In genomic region chr5:100252944-100253343, GRCh38 we compare ENCODE assay signal across 37 cellular contexts.
"Had no signal": no experiment of that assay in that cellular context is flagged by ENCODE, and none has a peak within 500 bp of the region (broad histone marks: within the 10 kb centered on the region; RNA-seq: fewer than 3 reads in every experiment).

No MANE protein-coding gene starts in this region.

- H3K4me3 Mint-ChIP-seq: activated naive CD4-positive, alpha-beta T cell treated with anti-CD3 and anti-CD28 coated beads for 36 hours; activated naive CD4-positive, alpha-beta T cell treated with anti-CD3 and anti-CD28 coated beads, Interleukin-2, amount 10 ng/mL, durations not matched to agents 7 days and 5 days; activated naive CD4-positive, alpha-beta T cell treated with anti-CD3 and anti-CD28 coated beads, Interleukin-2, amount 50 U/mL, for 24 hours; activated naive CD8-positive, alpha-beta T cell; activated naive CD8-positive, alpha-beta T cell treated with anti-CD3 and anti-CD28 coated beads for 36 hours; activated naive CD8-positive, alpha-beta T cell treated with anti-CD3 and anti-CD28 coated beads, Interleukin-2, amount 10 ng/mL, durations not matched to agents 7 days and 5 days; activated naive CD8-positive, alpha-beta T cell treated with anti-CD3 and anti-CD28 coated beads, Interleukin-2, amount 50 U/mL, for 24 hours; activated T-cell treated with anti-CD3 and anti-CD28 coated beads, Interleukin-2, amount 50 U/mL, for 4 hours; activated T-cell treated with anti-CD3 and anti-CD28 coated beads, Interleukin-2, amount 50 U/mL, for 72 hours; activated T-helper 1 cell treated with anti-CD3 and anti-CD28 coated beads, Interleukin-12 subunit alpha, Interleukin-12 subunit beta, Interleukin-2, Interleukin-4 antibody, amounts not matched to agents 30 ng/mL and 10 ng/mL and 1 ng/mL, durations not matched to agents 14 hours and 24 hours and 36 hours; activated T-helper 17 cell treated with anti-CD3 and anti-CD28 coated beads, Interleukin-2, amount 50 U/mL, for 72 hours; brain; central memory CD8-positive, alpha-beta T cell had no signal

- H3K27ac Mint-ChIP-seq: activated naive CD4-positive, alpha-beta T cell treated with anti-CD3 and anti-CD28 coated beads for 36 hours; activated naive CD4-positive, alpha-beta T cell treated with anti-CD3 and anti-CD28 coated beads, Interleukin-2, amount 10 ng/mL, durations not matched to agents 7 days and 5 days; activated naive CD4-positive, alpha-beta T cell treated with anti-CD3 and anti-CD28 coated beads, Interleukin-2, amount 50 U/mL, for 24 hours; activated naive CD4-positive, alpha-beta T cell treated with anti-CD3 and anti-CD28 coated beads, Interleukin-2, amount 50 U/mL, for 72 hours; activated naive CD8-positive, alpha-beta T cell; activated naive CD8-positive, alpha-beta T cell treated with anti-CD3 and anti-CD28 coated beads for 36 hours; activated naive CD8-positive, alpha-beta T cell treated with anti-CD3 and anti-CD28 coated beads, Interleukin-2, amount 10 ng/mL, durations not matched to agents 7 days and 5 days; activated naive CD8-positive, alpha-beta T cell treated with anti-CD3 and anti-CD28 coated beads, Interleukin-2, amount 50 U/mL, for 24 hours; activated T-cell treated with anti-CD3 and anti-CD28 coated beads, Interleukin-2, amount 50 U/mL, for 72 hours; activated T-helper 1 cell treated with anti-CD3 and anti-CD28 coated beads, Interleukin-12 subunit alpha, Interleukin-12 subunit beta, Interleukin-2, Interleukin-4 antibody, amounts not matched to agents 30 ng/mL and 10 ng/mL and 1 ng/mL, durations not matched to agents 14 hours and 24 hours and 36 hours; activated T-helper 17 cell treated with anti-CD3 and anti-CD28 coated beads, Interleukin-2, amount 50 U/mL, for 72 hours; activated T-helper 2 cell treated with anti-CD3 and anti-CD28 coated beads, Interferon-gamma antibody, Interleukin-2, Interleukin-4, amounts not matched to agents 10 μg/mL and 5 μg/mL and 100 μg/mL, durations not matched to agents 14 hours and 24 hours and 36 hours; brain had no signal

- H3K9me3 Mint-ChIP-seq: activated naive CD4-positive, alpha-beta T cell treated with anti-CD3 and anti-CD28 coated beads for 36 hours; activated naive CD4-positive, alpha-beta T cell treated with anti-CD3 and anti-CD28 coated beads, Interleukin-2, amount 10 ng/mL, durations not matched to agents 7 days and 5 days; activated naive CD4-positive, alpha-beta T cell treated with anti-CD3 and anti-CD28 coated beads, Interleukin-2, amount 50 U/mL, for 24 hours; activated naive CD8-positive, alpha-beta T cell treated with anti-CD3 and anti-CD28 coated beads for 36 hours; activated naive CD8-positive, alpha-beta T cell treated with anti-CD3 and anti-CD28 coated beads, Interleukin-2, amount 10 ng/mL, durations not matched to agents 7 days and 5 days; activated naive CD8-positive, alpha-beta T cell treated with anti-CD3 and anti-CD28 coated beads, Interleukin-2, amount 50 U/mL, for 24 hours; activated T-cell treated with anti-CD3 and anti-CD28 coated beads, Interleukin-2, amount 50 U/mL, for 4 hours; activated T-cell treated with anti-CD3 and anti-CD28 coated beads, Interleukin-2, amount 50 U/mL, for 72 hours; activated T-helper 1 cell treated with anti-CD3 and anti-CD28 coated beads, Interleukin-12 subunit alpha, Interleukin-12 subunit beta, Interleukin-2, Interleukin-4 antibody, amounts not matched to agents 30 ng/mL and 10 ng/mL and 1 ng/mL, durations not matched to agents 14 hours and 24 hours and 36 hours; activated T-helper 17 cell treated with anti-CD3 and anti-CD28 coated beads, Interleukin-2, amount 50 U/mL, for 72 hours; activated T-helper 2 cell treated with anti-CD3 and anti-CD28 coated beads, Interferon-gamma antibody, Interleukin-2, Interleukin-4, amounts not matched to agents 10 μg/mL and 5 μg/mL and 100 μg/mL, durations not matched to agents 14 hours and 24 hours and 36 hours; brain had no signal

- ATAC-seq: activated naive CD4-positive, alpha-beta T cell treated with anti-CD3 and anti-CD28 coated beads, Interleukin-2, amount 50 U/mL, for 72 hours; activated naive CD8-positive, alpha-beta T cell treated with anti-CD3 and anti-CD28 coated beads, Interleukin-2, amount 50 U/mL, for 24 hours; activated T-cell treated with anti-CD3 and anti-CD28 coated beads, Interleukin-2, amount 50 U/mL, for 4 hours; activated T-cell treated with anti-CD3 and anti-CD28 coated beads, Interleukin-2, amount 50 U/mL, for 72 hours; activated T-helper 17 cell treated with anti-CD3 and anti-CD28 coated beads, Interleukin-2, amount 50 U/mL, for 72 hours; body of pancreas had no signal

- H3K4me1 ChIP-seq: adrenal gland, ascending aorta, body of pancreas, breast epithelium had no signal

- H3K36me3 ChIP-seq: adrenal gland, ascending aorta, brain microvascular endothelial cell, breast epithelium, cardiac muscle cell had no signal

- H3K9me3 ChIP-seq: adrenal gland, ascending aorta, body of pancreas, breast epithelium had no signal

- H3K27ac ChIP-seq: adrenal gland, ascending aorta, body of pancreas, brain microvascular endothelial cell, breast epithelium, cardiac muscle cell had no signal

- H3K36me3 Mint-ChIP-seq: activated naive CD4-positive, alpha-beta T cell treated with anti-CD3 and anti-CD28 coated beads, Interleukin-2, amount 10 ng/mL, durations not matched to agents 7 days and 5 days; activated naive CD4-positive, alpha-beta T cell treated with anti-CD3 and anti-CD28 coated beads, Interleukin-2, amount 50 U/mL, for 24 hours; activated naive CD4-positive, alpha-beta T cell treated with anti-CD3 and anti-CD28 coated beads, Interleukin-2, amount 50 U/mL, for 72 hours; activated naive CD8-positive, alpha-beta T cell; activated naive CD8-positive, alpha-beta T cell treated with anti-CD3 and anti-CD28 coated beads for 36 hours; activated naive CD8-positive, alpha-beta T cell treated with anti-CD3 and anti-CD28 coated beads, Interleukin-2, amount 10 ng/mL, durations not matched to agents 7 days and 5 days; brain had no signal

- H3K4me1 Mint-ChIP-seq: activated naive CD4-positive, alpha-beta T cell treated with anti-CD3 and anti-CD28 coated beads, Interleukin-2, amount 10 ng/mL, durations not matched to agents 7 days and 5 days; activated naive CD4-positive, alpha-beta T cell treated with anti-CD3 and anti-CD28 coated beads, Interleukin-2, amount 50 U/mL, for 24 hours; activated naive CD8-positive, alpha-beta T cell treated with anti-CD3 and anti-CD28 coated beads for 36 hours; activated naive CD8-positive, alpha-beta T cell treated with anti-CD3 and anti-CD28 coated beads, Interleukin-2, amount 10 ng/mL, durations not matched to agents 7 days and 5 days; activated naive CD8-positive, alpha-beta T cell treated with anti-CD3 and anti-CD28 coated beads, Interleukin-2, amount 50 U/mL, for 24 hours; activated T-helper 17 cell treated with anti-CD3 and anti-CD28 coated beads, Interleukin-2, amount 50 U/mL, for 72 hours; central memory CD8-positive, alpha-beta T cell had no signal

- H3K4me3 ChIP-seq: adrenal gland, ascending aorta, body of pancreas, breast epithelium, cardiac muscle cell had no signal

- DNase-seq: activated effector memory CD4-positive, alpha-beta T cell treated with anti-CD3 and anti-CD28 coated beads, Interleukin-2, amount 50 U/mL, for 16 hours; activated effector memory CD4-positive, alpha-beta T cell treated with Interleukin-2 at 50 U/mL for 16 hours; activated gamma-delta T cell; activated gamma-delta T cell treated with Interleukin-2 at 50 U/mL for 16 hours; activated naive CD4-positive, alpha-beta T cell; activated naive CD4-positive, alpha-beta T cell treated with anti-CD3 and anti-CD28 coated beads for 36 hours; activated naive CD4-positive, alpha-beta T cell treated with anti-CD3 and anti-CD28 coated beads, Interleukin-2, amount 10 ng/mL, durations not matched to agents 7 days and 5 days; activated naive CD4-positive, alpha-beta T cell treated with anti-CD3 and anti-CD28 coated beads, Interleukin-2, amount 50 U/mL, for 16 hours; activated naive CD4-positive, alpha-beta T cell treated with Interleukin-2 at 50 U/mL for 16 hours; activated naive CD8-positive, alpha-beta T cell treated with anti-CD3 and anti-CD28 coated beads for 36 hours; activated naive CD8-positive, alpha-beta T cell treated with anti-CD3 and anti-CD28 coated beads, Interleukin-2, amount 10 ng/mL, durations not matched to agents 7 days and 5 days; activated naive CD8-positive, alpha-beta T cell treated with anti-CD3 and anti-CD28 coated beads, Interleukin-2, amount 50 U/mL, for 24 hours; activated T-cell treated with anti-CD3 and anti-CD28 coated beads, Interleukin-2, amount 50 U/mL, for 1 hour; activated T-cell treated with anti-CD3 and anti-CD28 coated beads, Interleukin-2, amount 50 U/mL, for 4 hours; activated T-cell treated with anti-CD3 and anti-CD28 coated beads, Interleukin-2, amount 50 U/mL, for 48 hours; activated T-cell treated with anti-CD3 and anti-CD28 coated beads, Interleukin-2, amount 50 U/mL, for 72 hours; adrenal gland; amniotic stem cell; amygdala; anterior cingulate cortex; aorta; body of pancreas; brain microvascular endothelial cell; caudate nucleus; central memory CD4-positive, alpha-beta T cell; cerebellar nuclear complex had no signal

- H3K27me3 Mint-ChIP-seq: activated naive CD4-positive, alpha-beta T cell treated with anti-CD3 and anti-CD28 coated beads, Interleukin-2, amount 10 ng/mL, durations not matched to agents 7 days and 5 days; activated naive CD4-positive, alpha-beta T cell treated with anti-CD3 and anti-CD28 coated beads, Interleukin-2, amount 50 U/mL, for 24 hours; activated naive CD8-positive, alpha-beta T cell; activated naive CD8-positive, alpha-beta T cell treated with anti-CD3 and anti-CD28 coated beads for 36 hours; activated naive CD8-positive, alpha-beta T cell treated with anti-CD3 and anti-CD28 coated beads, Interleukin-2, amount 10 ng/mL, durations not matched to agents 7 days and 5 days; activated naive CD8-positive, alpha-beta T cell treated with anti-CD3 and anti-CD28 coated beads, Interleukin-2, amount 50 U/mL, for 24 hours; activated T-helper 17 cell treated with anti-CD3 and anti-CD28 coated beads, Interleukin-2, amount 50 U/mL, for 72 hours; central memory CD8-positive, alpha-beta T cell had no signal
